ENCODE assay signal across 14 cellular contexts in the genomic region with DNA sequence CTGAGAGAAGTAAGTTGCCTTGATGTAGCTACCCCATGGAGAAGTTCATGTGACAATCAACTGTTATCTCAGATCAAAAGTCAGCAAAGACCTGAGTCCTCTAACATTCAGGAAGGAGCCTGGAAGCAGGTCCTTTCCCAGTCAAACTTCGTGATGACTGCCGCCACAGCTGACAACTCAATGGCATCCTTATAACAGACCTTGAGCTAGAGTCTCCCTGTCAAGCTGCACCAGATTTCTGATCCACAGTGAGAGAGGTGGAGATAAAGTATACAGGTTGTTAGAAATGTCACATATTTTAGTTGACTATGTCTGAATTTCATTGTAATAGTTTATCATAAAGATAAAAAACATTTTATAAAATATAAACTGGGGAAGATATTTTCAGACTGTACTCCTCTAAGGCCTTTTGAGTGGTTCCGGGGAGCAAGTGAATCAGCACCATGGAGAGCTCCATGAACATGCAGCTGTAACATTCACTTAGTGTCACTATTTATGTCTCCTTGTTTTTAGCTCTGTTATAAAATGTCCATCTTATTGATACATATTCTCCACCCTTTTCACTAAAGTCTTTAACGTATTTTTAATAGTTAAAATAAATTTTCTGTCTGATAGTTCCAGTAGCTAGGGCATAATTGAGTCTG.
DNase-seq lines count a peak whose midpoint lies in the region; ATAC-seq and TF ChIP-seq lines count a peak whose summit lies in the region.
"Had no signal": no experiment of that assay in that cellular context is flagged by ENCODE, and none has a peak within 500 bp of the region (broad histone marks: within the 10 kb centered on the region; RNA-seq: fewer than 3 reads in every experiment).

No MANE protein-coding gene starts in this region.

- no peaks in the 10 kb centered on the region for H3K27me3 Mint-ChIP-seq in activated naive CD4-positive, alpha-beta T cell treated with anti-CD3 and anti-CD28 coated beads for 36 hours (ENCODE audit: low read depth)
- H3K27me3 Mint-ChIP-seq in endothelial cell (ENCODE audit: unreplicated experiment) = no peaks in the 10 kb centered on the region
- H3K27me3 Mint-ChIP-seq: B cell; stimulated activated naive B cell treated with anti-CD40 and anti-IgM and Interleukin-4, amounts not matched to agents 10 μg/mL and 1 μg/mL and 100 μg/mL, for 72 hours had no signal

- H3K4me1 ChIP-seq in Karpas-422 (ENCODE audit: low read length) = no peaks in the 10 kb centered on the region
- H3K4me1 ChIP-seq: colonic mucosa had no signal

- no peaks in the 10 kb centered on the region for H3K79me2 ChIP-seq in Karpas-422 (ENCODE audit: low read length)

- no peak overlapping the region for H3K4me3 Mint-ChIP-seq in activated naive CD4-positive, alpha-beta T cell treated with anti-CD3 and anti-CD28 coated beads for 36 hours
- no peak overlapping the region for H3K4me3 Mint-ChIP-seq in endothelial cell (ENCODE audit: unreplicated experiment)
- H3K4me3 Mint-ChIP-seq: activated T-helper 1 cell treated with anti-CD3 and anti-CD28 coated beads, Interleukin-12 subunit alpha, Interleukin-12 subunit beta, Interleukin-2, Interleukin-4 antibody, amounts not matched to agents 30 ng/mL and 10 ng/mL and 1 ng/mL, durations not matched to agents 14 hours and 24 hours and 36 hours; B cell; stimulated activated naive B cell treated with anti-CD40 and anti-IgM and Interleukin-4, amounts not matched to agents 10 μg/mL and 1 μg/mL and 100 μg/mL, for 72 hours had no signal

- H3K27me3 ChIP-seq in Karpas-422 (ENCODE audit: low read length) = no peaks in the 10 kb centered on the region
- H3K27me3 ChIP-seq: colonic mucosa had no signal

- H3K36me3 ChIP-seq in Karpas-422 (ENCODE audit: insufficient read depth, low read length) = no peaks in the 10 kb centered on the region
- H3K36me3 ChIP-seq: colonic mucosa had no signal

- CTCF ChIA-PET in activated naive CD4-positive, alpha-beta T cell treated with anti-CD3 and anti-CD28 coated beads for 36 hours (lab: Charles Lee) = no interaction called here

- H3K36me3 Mint-ChIP-seq in activated naive CD4-positive, alpha-beta T cell treated with anti-CD3 and anti-CD28 coated beads for 36 hours (ENCODE audit: low read depth) = no peaks in the 10 kb centered on the region
- peaks cover 0 to 6% of the 10 kb centered on the region in 2 donors for H3K36me3 Mint-ChIP-seq in activated naive CD4-positive, alpha-beta T cell treated with anti-CD3 and anti-CD28 coated beads, Interleukin-2, amount 50 U/mL, for 72 hours
- H3K36me3 Mint-ChIP-seq in endothelial cell (ENCODE audit: low read depth, unreplicated experiment) = no peaks in the 10 kb centered on the region
- H3K36me3 Mint-ChIP-seq: stimulated activated naive B cell treated with anti-CD40 and anti-IgM and Interleukin-4, amounts not matched to agents 10 μg/mL and 1 μg/mL and 100 μg/mL, for 72 hours had no signal

- H3K9ac ChIP-seq in Karpas-422 (ENCODE audit: low read length) = no peak overlapping the region
- H3K9ac ChIP-seq: KMS-11 had no signal

- H3K4me2 ChIP-seq in Karpas-422 (ENCODE audit: low read depth, low read length, poor library complexity, severe bottlenecking) = no peak overlapping the region
- H3K4me2 ChIP-seq: KMS-11 had no signal

- no peak overlapping the region for H3K4me3 ChIP-seq in Karpas-422 (ENCODE audit: low read length)
- H3K4me3 ChIP-seq: colonic mucosa had no signal

- H3K27ac ChIP-seq in Karpas-422 (ENCODE audit: low read length) = no peak overlapping the region
- H3K27ac ChIP-seq: colonic mucosa, KMS-11 had no signal

- H4K20me1 ChIP-seq in Karpas-422 (ENCODE audit: insufficient read depth, low read depth, low read length) = no peaks in the 10 kb centered on the region

- DNase-seq in activated naive CD4-positive, alpha-beta T cell treated with anti-CD3 and anti-CD28 coated beads for 36 hours = peak; percentile 12
- DNase-seq in activated naive CD4-positive, alpha-beta T cell treated with anti-CD3 and anti-CD28 coated beads, Interleukin-2, amount 50 U/mL, for 72 hours (ENCODE audit: low spot score in 2 of 2) = no peak
- DNase-seq in OCI-M2 (lab: John Stamatoyannopoulos, UW; ENCODE audit: unreplicated experiment) (peak; percentile 6), endothelial cell (ENCODE audit: low spot score) (peak; percentile 59), retina (peak; percentile 9), NCI-H2029 (lab: John Stamatoyannopoulos, UW) (no peak), Karpas-422 (no peak)
- DNase-seq: colonic mucosa; NCI-H748 treated with DMSO at 0.1 percent for 48 hours; stimulated activated naive B cell treated with anti-CD40 and anti-IgM and Interleukin-4, amounts not matched to agents 10 μg/mL and 1 μg/mL and 100 μg/mL, for 72 hours had no signal

- no peak overlapping the region for H3K27ac Mint-ChIP-seq in activated naive CD4-positive, alpha-beta T cell treated with anti-CD3 and anti-CD28 coated beads for 36 hours
- H3K27ac Mint-ChIP-seq in activated naive CD4-positive, alpha-beta T cell treated with anti-CD3 and anti-CD28 coated beads, Interleukin-2, amount 50 U/mL, for 72 hours = no peak overlapping the region
- H3K27ac Mint-ChIP-seq in endothelial cell (ENCODE audit: unreplicated experiment) = no peak overlapping the region
- H3K27ac Mint-ChIP-seq: activated T-helper 1 cell treated with anti-CD3 and anti-CD28 coated beads, Interleukin-12 subunit alpha, Interleukin-12 subunit beta, Interleukin-2, Interleukin-4 antibody, amounts not matched to agents 30 ng/mL and 10 ng/mL and 1 ng/mL, durations not matched to agents 14 hours and 24 hours and 36 hours; B cell; stimulated activated naive B cell treated with anti-CD40 and anti-IgM and Interleukin-4, amounts not matched to agents 10 μg/mL and 1 μg/mL and 100 μg/mL, for 72 hours had no signal

- ATAC-seq in activated naive CD4-positive, alpha-beta T cell treated with anti-CD3 and anti-CD28 coated beads, Interleukin-2, amount 50 U/mL, for 72 hours = no peak
- ATAC-seq in GM19328 (IDR thresholded peaks at IDR 0.05; ENCODE audit: unreplicated experiment) = no peak
- ATAC-seq: stimulated activated naive B cell treated with anti-CD40 and anti-IgM and Interleukin-4, amounts not matched to agents 10 μg/mL and 1 μg/mL and 100 μg/mL, for 72 hours had no signal

- H3K9me2 ChIP-seq in Karpas-422 (replicated peaks; ENCODE audit: insufficient read depth, low read length) = no peaks in the 10 kb centered on the region

- intact Hi-C loops in activated naive CD4-positive, alpha-beta T cell treated with anti-CD3 and anti-CD28 coated beads for 36 hours (cut with micrococcal nuclease) = no loop called here

- no peaks in the 10 kb centered on the region for H3K4me1 Mint-ChIP-seq in activated naive CD4-positive, alpha-beta T cell treated with anti-CD3 and anti-CD28 coated beads for 36 hours (ENCODE audit: low read depth)
- no peaks in the 10 kb centered on the region for H3K4me1 Mint-ChIP-seq in endothelial cell (ENCODE audit: unreplicated experiment)
- H3K4me1 Mint-ChIP-seq: B cell; stimulated activated naive B cell treated with anti-CD40 and anti-IgM and Interleukin-4, amounts not matched to agents 10 μg/mL and 1 μg/mL and 100 μg/mL, for 72 hours had no signal

- H3K9me3 Mint-ChIP-seq in activated naive CD4-positive, alpha-beta T cell treated with anti-CD3 and anti-CD28 coated beads for 36 hours = peaks cover 4% of the 10 kb centered on the region
- H3K9me3 Mint-ChIP-seq in activated naive CD4-positive, alpha-beta T cell treated with anti-CD3 and anti-CD28 coated beads, Interleukin-2, amount 50 U/mL, for 72 hours = peaks cover 23 to 24% of the 10 kb centered on the region in 2 donors
- H3K9me3 Mint-ChIP-seq in endothelial cell (ENCODE audit: unreplicated experiment) = no peaks in the 10 kb centered on the region

- no peaks in the 10 kb centered on the region for H3K9me3 ChIP-seq in Karpas-422 (ENCODE audit: low read length)
- H3K9me3 ChIP-seq: colonic mucosa had no signal

- no peak for TF ChIP-seq CTCF in endothelial cell (IDR thresholded peaks at IDR 0.05; ENCODE audit: unreplicated experiment)

- no peak overlapping the region for H2AFZ ChIP-seq in Karpas-422 (ENCODE audit: low read length)

Comparison
In these comparisons a context has a peak if more than half of its experiments do, and no peak if none do; other contexts are left out.
1. DNase-seq: peak in activated naive CD4-positive, alpha-beta T cell treated with anti-CD3 and anti-CD28 coated beads for 36 hours (single experiment), OCI-M2 (single experiment), endothelial cell (single experiment) and retina (single experiment); none in activated naive CD4-positive, alpha-beta T cell treated with anti-CD3 and anti-CD28 coated beads, Interleukin-2, amount 50 U/mL, for 72 hours (0 of 2), NCI-H2029 (single experiment) and Karpas-422 (single experiment).